Comparison of ENCODE assay signal across 1 cellular context in genomic region chr13:95160112-95160906, GRCh38.
TF ChIP-seq lines count a peak whose summit lies in the region.

No MANE protein-coding gene starts in this region.

TF ChIP-seq in HepG2, 621 proteins besides CTCF, POLR2A, EP300 and RAD21 (continued from another document and continues in another):
- TF ChIP-seq, protein P1, sequence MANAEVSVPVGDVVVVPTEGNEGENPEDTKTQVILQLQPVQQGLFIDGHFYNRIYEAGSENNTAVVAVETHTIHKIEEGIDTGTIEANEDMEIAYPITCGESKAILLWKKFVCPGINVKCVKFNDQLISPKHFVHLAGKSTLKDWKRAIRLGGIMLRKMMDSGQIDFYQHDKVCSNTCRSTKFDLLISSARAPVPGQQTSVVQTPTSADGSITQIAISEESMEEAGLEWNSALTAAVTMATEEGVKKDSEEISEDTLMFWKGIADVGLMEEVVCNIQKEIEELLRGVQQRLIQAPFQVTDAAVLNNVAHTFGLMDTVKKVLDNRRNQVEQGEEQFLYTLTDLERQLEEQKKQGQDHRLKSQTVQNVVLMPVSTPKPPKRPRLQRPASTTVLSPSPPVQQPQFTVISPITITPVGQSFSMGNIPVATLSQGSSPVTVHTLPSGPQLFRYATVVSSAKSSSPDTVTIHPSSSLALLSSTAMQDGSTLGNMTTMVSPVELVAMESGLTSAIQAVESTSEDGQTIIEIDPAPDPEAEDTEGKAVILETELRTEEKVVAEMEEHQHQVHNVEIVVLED (CRISPR knock-in tag; IDR thresholded peaks at IDR 0.05; ENCODE audit: borderline replicate concordance) = no peak
- TF ChIP-seq MXD4 (CRISPR knock-in tag; IDR thresholded peaks at IDR 0.05) = no peak
- peak; percentile 45; the same call in 1 of the 2 replicates for TF ChIP-seq RCOR2 (CRISPR knock-in tag; IDR thresholded peaks at IDR 0.05)
- no peak for TF ChIP-seq ZNF234 (CRISPR knock-in tag; conservative IDR thresholded peaks at IDR 0.05)
- TF ChIP-seq ARID5B (CRISPR knock-in tag; IDR thresholded peaks at IDR 0.05) = peak; percentile 80
- no peak for TF ChIP-seq ZNF678 (CRISPR knock-in tag; IDR thresholded peaks at IDR 0.05)
- TF ChIP-seq, protein P2, sequence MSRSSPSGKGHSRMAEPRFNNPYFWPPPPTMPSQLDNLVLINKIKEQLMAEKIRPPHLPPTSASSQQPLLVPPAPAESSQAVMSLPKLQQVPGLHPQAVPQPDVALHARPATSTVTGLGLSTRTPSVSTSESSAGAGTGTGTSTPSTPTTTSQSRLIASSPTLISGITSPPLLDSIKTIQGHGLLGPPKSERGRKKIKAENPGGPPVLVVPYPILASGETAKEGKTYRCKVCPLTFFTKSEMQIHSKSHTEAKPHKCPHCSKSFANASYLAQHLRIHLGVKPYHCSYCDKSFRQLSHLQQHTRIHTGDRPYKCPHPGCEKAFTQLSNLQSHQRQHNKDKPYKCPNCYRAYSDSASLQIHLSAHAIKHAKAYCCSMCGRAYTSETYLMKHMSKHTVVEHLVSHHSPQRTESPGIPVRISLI (CRISPR knock-in tag; IDR thresholded peaks at IDR 0.05; ENCODE audit: borderline replicate concordance) = no peak
- TF ChIP-seq ZFP62 (CRISPR knock-in tag; IDR thresholded peaks at IDR 0.05) = no peak
- peak; percentile 72; the same call in 1 of the 2 replicates for TF ChIP-seq SIX1 (CRISPR knock-in tag; IDR thresholded peaks at IDR 0.05; ENCODE audit: borderline replicate concordance)
- no peak for TF ChIP-seq ARID4A (CRISPR knock-in tag; IDR thresholded peaks at IDR 0.05; ENCODE audit: borderline replicate concordance)
- TF ChIP-seq YEATS2 (CRISPR knock-in tag; IDR thresholded peaks at IDR 0.05; ENCODE audit: borderline replicate concordance) = no peak
- no peak for TF ChIP-seq ZNF615 (CRISPR knock-in tag; IDR thresholded peaks at IDR 0.05; ENCODE audit: borderline replicate concordance)
- 0 out of 2 replicates have a peak, but pooled peaks have one; percentile 29 for TF ChIP-seq GFI1 (CRISPR knock-in tag; IDR thresholded peaks at IDR 0.05; ENCODE audit: borderline replicate concordance)
- peak; percentile 59; the same call in 1 of the 2 replicates for TF ChIP-seq HNF1A (IDR thresholded peaks at IDR 0.05; ENCODE audit: low read depth)
- peak; percentile 85; the same call in 1 of the 2 replicates for TF ChIP-seq HNF1A (CRISPR knock-in tag; IDR thresholded peaks at IDR 0.05; ENCODE audit: borderline replicate concordance)
- TF ChIP-seq CBFB (CRISPR knock-in tag; IDR thresholded peaks at IDR 0.05) = no peak
- TF ChIP-seq KMT2A (CRISPR knock-in tag; IDR thresholded peaks at IDR 0.05) = no peak
- no peak for TF ChIP-seq ZFP36L2 (CRISPR knock-in tag; IDR thresholded peaks at IDR 0.05)
- TF ChIP-seq CEBPB (IDR thresholded peaks at IDR 0.05; ENCODE audit: borderline replicate concordance, low read depth, low read length) = peak; percentile 85
- no peak for TF ChIP-seq ZNF619 (CRISPR knock-in tag; IDR thresholded peaks at IDR 0.05)
- 0 out of 2 replicates have a peak, but pooled peaks have one; percentile 34 for TF ChIP-seq FOSL2 (CRISPR knock-in tag; IDR thresholded peaks at IDR 0.05)
- no peak for TF ChIP-seq ZNF121 (CRISPR knock-in tag; IDR thresholded peaks at IDR 0.05)
- no peak for TF ChIP-seq ZNF18 (CRISPR knock-in tag; IDR thresholded peaks at IDR 0.05; ENCODE audit: insufficient replicate concordance)
- TF ChIP-seq ZNF136 (CRISPR knock-in tag; IDR thresholded peaks at IDR 0.05; ENCODE audit: low read depth) = no peak
- no peak for TF ChIP-seq KDM5B (CRISPR knock-in tag; IDR thresholded peaks at IDR 0.05; ENCODE audit: borderline replicate concordance)
- TF ChIP-seq ZNF670 (CRISPR knock-in tag; IDR thresholded peaks at IDR 0.05; ENCODE audit: borderline replicate concordance) = no peak
- no peak for TF ChIP-seq THYN1 (CRISPR knock-in tag; IDR thresholded peaks at IDR 0.05; ENCODE audit: borderline replicate concordance, low read depth)
- no peak for TF ChIP-seq YY1 (IDR thresholded peaks at IDR 0.05; ENCODE audit: insufficient read depth, insufficient replicate concordance, low read depth, low read length)
- 0 out of 2 replicates have a peak, but pooled peaks have one; percentile 20 for TF ChIP-seq EHMT2 (IDR thresholded peaks at IDR 0.05; ENCODE audit: borderline replicate concordance, low read depth, low read length)
- peak; percentile 69 for TF ChIP-seq SAP130 (CRISPR knock-in tag; IDR thresholded peaks at IDR 0.05; ENCODE audit: low read depth)
- no peak for TF ChIP-seq SAFB2 (CRISPR knock-in tag; IDR thresholded peaks at IDR 0.05; ENCODE audit: borderline replicate concordance, low read depth)
- TF ChIP-seq BRD4 (CRISPR knock-in tag; IDR thresholded peaks at IDR 0.05) = no peak
- no peak for TF ChIP-seq ZNF101 (CRISPR knock-in tag; IDR thresholded peaks at IDR 0.05; ENCODE audit: borderline replicate concordance, low read depth)
- TF ChIP-seq ZNF446 (CRISPR knock-in tag; IDR thresholded peaks at IDR 0.05) = no peak
- TF ChIP-seq, protein P3, sequence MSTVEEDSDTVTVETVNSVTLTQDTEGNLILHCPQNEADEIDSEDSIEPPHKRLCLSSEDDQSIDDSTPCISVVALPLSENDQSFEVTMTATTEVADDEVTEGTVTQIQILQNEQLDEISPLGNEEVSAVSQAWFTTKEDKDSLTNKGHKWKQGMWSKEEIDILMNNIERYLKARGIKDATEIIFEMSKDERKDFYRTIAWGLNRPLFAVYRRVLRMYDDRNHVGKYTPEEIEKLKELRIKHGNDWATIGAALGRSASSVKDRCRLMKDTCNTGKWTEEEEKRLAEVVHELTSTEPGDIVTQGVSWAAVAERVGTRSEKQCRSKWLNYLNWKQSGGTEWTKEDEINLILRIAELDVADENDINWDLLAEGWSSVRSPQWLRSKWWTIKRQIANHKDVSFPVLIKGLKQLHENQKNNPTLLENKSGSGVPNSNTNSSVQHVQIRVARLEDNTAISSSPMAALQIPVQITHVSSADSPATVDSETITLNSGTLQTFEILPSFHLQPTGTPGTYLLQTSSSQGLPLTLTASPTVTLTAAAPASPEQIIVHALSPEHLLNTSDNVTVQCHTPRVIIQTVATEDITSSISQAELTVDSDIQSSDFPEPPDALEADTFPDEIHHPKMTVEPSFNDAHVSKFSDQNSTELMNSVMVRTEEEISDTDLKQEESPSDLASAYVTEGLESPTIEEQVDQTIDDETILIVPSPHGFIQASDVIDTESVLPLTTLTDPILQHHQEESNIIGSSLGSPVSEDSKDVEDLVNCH (CRISPR knock-in tag; IDR thresholded peaks at IDR 0.05) = no peak
- TF ChIP-seq, protein P4, sequence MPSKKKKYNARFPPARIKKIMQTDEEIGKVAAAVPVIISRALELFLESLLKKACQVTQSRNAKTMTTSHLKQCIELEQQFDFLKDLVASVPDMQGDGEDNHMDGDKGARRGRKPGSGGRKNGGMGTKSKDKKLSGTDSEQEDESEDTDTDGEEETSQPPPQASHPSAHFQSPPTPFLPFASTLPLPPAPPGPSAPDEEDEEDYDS (CRISPR knock-in tag; IDR thresholded peaks at IDR 0.05) = 0 out of 2 replicates have a peak, but pooled peaks have one; percentile 7
- no peak for TF ChIP-seq SYNCRIP (IDR thresholded peaks at IDR 0.05; ENCODE audit: insufficient read depth, low read depth, low read length)
- TF ChIP-seq NFYB (CRISPR knock-in tag; IDR thresholded peaks at IDR 0.05) = no peak
- TF ChIP-seq THAP11 (CRISPR knock-in tag; IDR thresholded peaks at IDR 0.05) = no peak
- no peak for TF ChIP-seq SATB2 (CRISPR knock-in tag; IDR thresholded peaks at IDR 0.05)
